Comparison of ENCODE assay signal across 10 cellular contexts in genomic region chr4:4861592-4862551, GRCh38. TPM values are rescaled to one million over a fixed set of nuclear protein-coding genes. Genes with fewer than 3 reads are reported as not detected.
DNase-seq lines count a peak whose midpoint lies in the region; ATAC-seq and TF ChIP-seq lines count a peak whose summit lies in the region.
"Had no signal": no experiment of that assay in that cellular context is flagged by ENCODE, and none has a peak within 500 bp of the region (broad histone marks: within the 10 kb centered on the region; RNA-seq: fewer than 3 reads in every experiment).

No MANE protein-coding gene starts in this region.

- peaks cover 2% of the 10 kb centered on the region for H3K9me3 Mint-ChIP-seq in activated T-cell treated with anti-CD3 and anti-CD28 coated beads, Interleukin-2, amount 50 U/mL, for 24 hours
- H3K9me3 Mint-ChIP-seq in activated B cell treated with CpG ODN at 0.5 μM for 24 hours: peaks cover 5% of the 10 kb centered on the region
- no peaks in the 10 kb centered on the region for H3K9me3 Mint-ChIP-seq in stimulated activated effector memory CD8-positive, alpha-beta T cell treated with anti-CD3 and anti-CD28 coated beads, Interleukin-12 subunit alpha, Interleukin-12 subunit beta, amount 100 ng/mL, for 72 hours

- H3K27me3 ChIP-seq in iPS-18a (ENCODE audit: control insufficient read depth, insufficient read depth, low read length): peaks cover 97% of the 10 kb centered on the region

- H3K27me3 Mint-ChIP-seq in activated T-cell treated with anti-CD3 and anti-CD28 coated beads, Interleukin-2, amount 50 U/mL, for 24 hours: peaks cover 86% of the 10 kb centered on the region
- H3K27me3 Mint-ChIP-seq in activated B cell treated with CpG ODN at 0.5 μM for 24 hours: peaks cover 63% of the 10 kb centered on the region

- no peaks in the 10 kb centered on the region for H3K36me3 Mint-ChIP-seq in activated T-cell treated with anti-CD3 and anti-CD28 coated beads, Interleukin-2, amount 50 U/mL, for 24 hours (ENCODE audit: low read depth)
- peaks cover 3% of the 10 kb centered on the region for H3K36me3 Mint-ChIP-seq in activated B cell treated with CpG ODN at 0.5 μM for 24 hours (ENCODE audit: low read depth)
- peaks cover 27% of the 10 kb centered on the region for H3K36me3 Mint-ChIP-seq in stimulated activated effector memory CD8-positive, alpha-beta T cell treated with anti-CD3 and anti-CD28 coated beads, Interleukin-12 subunit alpha, Interleukin-12 subunit beta, amount 100 ng/mL, for 72 hours

- H3K4me1 Mint-ChIP-seq in activated T-cell treated with anti-CD3 and anti-CD28 coated beads, Interleukin-2, amount 50 U/mL, for 24 hours (ENCODE audit: low read depth): peaks cover 35% of the 10 kb centered on the region
- H3K4me1 Mint-ChIP-seq in activated B cell treated with CpG ODN at 0.5 μM for 24 hours: peaks cover 31% of the 10 kb centered on the region
- H3K4me1 Mint-ChIP-seq in stimulated activated effector memory CD8-positive, alpha-beta T cell treated with anti-CD3 and anti-CD28 coated beads, Interleukin-12 subunit alpha, Interleukin-12 subunit beta, amount 100 ng/mL, for 72 hours: peaks cover 41% of the 10 kb centered on the region

- ATAC-seq in activated B cell treated with CpG ODN at 0.5 μM for 24 hours (ENCODE audit: low read depth): no peak
- ATAC-seq in stimulated activated effector memory CD8-positive, alpha-beta T cell treated with anti-CD3 and anti-CD28 coated beads, Interleukin-12 subunit alpha, Interleukin-12 subunit beta, amount 100 ng/mL, for 72 hours: no peak
- no peak for ATAC-seq in GM19467 (IDR thresholded peaks at IDR 0.05; ENCODE audit: unreplicated experiment)

- H3K9ac ChIP-seq in iPS-18a (ENCODE audit: low read length): no peak overlapping the region

- peaks cover 12% of the 10 kb centered on the region for H3K4me1 ChIP-seq in iPS-18a (ENCODE audit: control insufficient read depth, low read depth, low read length)

- intact Hi-C loops in activated B cell treated with CpG ODN at 0.5 μM for 24 hours (cut with micrococcal nuclease) (loop anchor here (5.0 kb wide), 1 partner anchor 190 kb away; the partner anchor contains the start of gene STK32B), lower leg skin (cut with DNase I; ENCODE audit: low total_unique reads) (no loop called here)

- TF ChIP-seq CTCF in activated B cell treated with CpG ODN at 0.5 μM for 24 hours (IDR thresholded peaks at IDR 0.05) (no peak), lower leg skin (IDR thresholded peaks at IDR 0.05) (no peak)

- POLR2A ChIA-PET in activated B cell treated with CpG ODN at 0.5 μM for 24 hours (lab: Charles Lee): no interaction called here

- no peak overlapping the region for H3K27ac ChIP-seq in iPS-18a (ENCODE audit: low read length)

- CTCF ChIA-PET in activated B cell treated with CpG ODN at 0.5 μM for 24 hours (lab: Charles Lee): no interaction called here

- H3K4me3 ChIP-seq in iPS-18a (ENCODE audit: low read length) (peak overlapping the region; percentile 42), lower leg skin (ENCODE audit: low read depth, poor library complexity, severe bottlenecking) (no peak overlapping the region)

- no peak for DNase-seq in activated T-cell treated with anti-CD3 and anti-CD28 coated beads, Interleukin-2, amount 50 U/mL, for 24 hours
- DNase-seq in activated T-cell treated with anti-CD3 and anti-CD28 coated beads, Interleukin-2, amount 50 U/mL, for 48 hours: no peak
- DNase-seq in activated B cell treated with CpG ODN at 0.5 μM for 24 hours: no peak
- DNase-seq in stimulated activated effector memory CD8-positive, alpha-beta T cell treated with anti-CD3 and anti-CD28 coated beads, Interleukin-12 subunit alpha, Interleukin-12 subunit beta, amount 100 ng/mL, for 72 hours (ENCODE audit: low spot score in 2 of 2): no peak
- DNase-seq in lower leg skin (ENCODE audit: low spot score in 2 of 2): no peak
- DNase-seq in COR-L47 (lab: John Stamatoyannopoulos, UW): no peak
- DNase-seq: activated naive CD4-positive, alpha-beta T cell had no signal

- 45 to 51% methylated on average over 32 of the region's 32 CpGs for WGBS in lower leg skin, 2 donors

- no peaks in the 10 kb centered on the region for H3K9me3 ChIP-seq in iPS-18a (ENCODE audit: control insufficient read depth, low read depth, low read length)

- H3K27ac Mint-ChIP-seq in activated T-cell treated with anti-CD3 and anti-CD28 coated beads, Interleukin-2, amount 50 U/mL, for 24 hours: no peak overlapping the region
- no peak overlapping the region for H3K27ac Mint-ChIP-seq in activated B cell treated with CpG ODN at 0.5 μM for 24 hours
- H3K27ac Mint-ChIP-seq in stimulated activated effector memory CD8-positive, alpha-beta T cell treated with anti-CD3 and anti-CD28 coated beads, Interleukin-12 subunit alpha, Interleukin-12 subunit beta, amount 100 ng/mL, for 72 hours: no peak overlapping the region
- H3K27ac Mint-ChIP-seq: T-helper 1 cell treated with Interleukin-12 subunit alpha and Interleukin-12 subunit beta and Interleukin-4 antibody, amounts not matched to agents 30 μg/mL and 1 μg/mL, for 36 hours had no signal

- peak overlapping the region; percentile 39 for H3K4me3 Mint-ChIP-seq in activated T-cell treated with anti-CD3 and anti-CD28 coated beads, Interleukin-2, amount 50 U/mL, for 24 hours
- peak overlapping the region; percentile 78 for H3K4me3 Mint-ChIP-seq in activated B cell treated with CpG ODN at 0.5 μM for 24 hours
- H3K4me3 Mint-ChIP-seq in stimulated activated effector memory CD8-positive, alpha-beta T cell treated with anti-CD3 and anti-CD28 coated beads, Interleukin-12 subunit alpha, Interleukin-12 subunit beta, amount 100 ng/mL, for 72 hours: peak overlapping the region; percentile 73
- H3K4me3 Mint-ChIP-seq: T-helper 1 cell treated with Interleukin-12 subunit alpha and Interleukin-12 subunit beta and Interleukin-4 antibody, amounts not matched to agents 30 μg/mL and 1 μg/mL, for 36 hours had no signal

- no peak for TF ChIP-seq POLR2A in lower leg skin (IDR thresholded peaks at IDR 0.05)

- no peaks in the 10 kb centered on the region for H3K36me3 ChIP-seq in iPS-18a (ENCODE audit: control insufficient read depth, low read depth, low read length)

RNA-seq across cellular contexts. Expression of gene MSX1, which starts 2.4 kb away (rescaled TPM):
- total RNA-seq in activated B cell treated with CpG ODN at 0.5 μM for 24 hours: not detected in 2 replicates
- 1 to 10 TPM; 1.4 to 5.8 (median 3.6) TPM for total RNA-seq in lower leg skin
